Comparison of ENCODE assay signal across 21 cellular contexts in genomic region chr14:38070213-38070612, GRCh38.
"Had no signal": no experiment of that assay in that cellular context is flagged by ENCODE, and none has a peak within 500 bp of the region (broad histone marks: within the 10 kb centered on the region; RNA-seq: fewer than 3 reads in every experiment).

No MANE protein-coding gene starts in this region.

- H3K27me3 ChIP-seq: dorsolateral prefrontal cortex, foreskin keratinocyte, hepatocyte, sigmoid colon, thyroid gland had no signal

- H3K36me3 Mint-ChIP-seq: brain; naive B cell; stimulated activated naive B cell treated with anti-CD40 and anti-IgM and Interleukin-4, amounts not matched to agents 10 μg/mL and 1 μg/mL and 100 μg/mL, for 72 hours had no signal

- H2AFZ ChIP-seq: hepatocyte had no signal

- H3K4me1 Mint-ChIP-seq: naive B cell; stimulated activated naive B cell treated with anti-CD40 and anti-IgM and Interleukin-4, amounts not matched to agents 10 μg/mL and 1 μg/mL and 100 μg/mL, for 72 hours had no signal

- H3K36me3 ChIP-seq: sigmoid colon, thyroid gland had no signal

- DNase-seq: activated CD4-positive, alpha-beta T cell treated with anti-CD3 and anti-CD28 coated beads, Interleukin-2, amount 10 ng/mL, durations not matched to agents 7 days and 5 days; activated CD8-positive, alpha-beta T cell treated with anti-CD3 and anti-CD28 coated beads, Interleukin-2, amount 10 ng/mL, durations not matched to agents 7 days and 5 days; activated naive CD8-positive, alpha-beta T cell treated with anti-CD3 and anti-CD28 coated beads, Interleukin-2, amount 10 ng/mL, durations not matched to agents 7 days and 5 days; caudate nucleus; dorsolateral prefrontal cortex; foreskin keratinocyte; left cardiac atrium; mesenchymal stem cell; mucosa of descending colon; naive B cell; sigmoid colon; stimulated activated CD4-positive, alpha-beta T cell treated with anti-CD3 and anti-CD28 coated beads, Interleukin-4, amount 100 ng/mL, for 4 hours; stimulated activated naive B cell treated with anti-CD40 and anti-IgM and Interleukin-4, amounts not matched to agents 10 μg/mL and 1 μg/mL and 100 μg/mL, for 72 hours; SW 1271; thyroid gland had no signal

- H3K4me3 ChIP-seq: dorsolateral prefrontal cortex, hepatocyte, mucosa of descending colon, sigmoid colon, thyroid gland had no signal

- H3K4me3 Mint-ChIP-seq: activated CD4-positive, alpha-beta T cell treated with anti-CD3 and anti-CD28 coated beads, Interleukin-2, amount 10 ng/mL, durations not matched to agents 7 days and 5 days; activated CD8-positive, alpha-beta T cell treated with anti-CD3 and anti-CD28 coated beads, Interleukin-2, amount 10 ng/mL, durations not matched to agents 7 days and 5 days; activated naive CD8-positive, alpha-beta T cell treated with anti-CD3 and anti-CD28 coated beads, Interleukin-2, amount 10 ng/mL, durations not matched to agents 7 days and 5 days; brain; naive B cell; stimulated activated naive B cell treated with anti-CD40 and anti-IgM and Interleukin-4, amounts not matched to agents 10 μg/mL and 1 μg/mL and 100 μg/mL, for 72 hours; WTC11 had no signal

- H3K9me3 Mint-ChIP-seq: activated naive CD8-positive, alpha-beta T cell treated with anti-CD3 and anti-CD28 coated beads, Interleukin-2, amount 10 ng/mL, durations not matched to agents 7 days and 5 days had no signal

- H3K4me2 ChIP-seq: hepatocyte had no signal

- H3K27ac ChIP-seq: dorsolateral prefrontal cortex, epithelial cell of prostate, foreskin keratinocyte, hepatocyte, sigmoid colon, thyroid gland had no signal

- H3K4me1 ChIP-seq: foreskin keratinocyte, sigmoid colon, thyroid gland had no signal

- H3K27me3 Mint-ChIP-seq: activated CD4-positive, alpha-beta T cell treated with anti-CD3 and anti-CD28 coated beads, Interleukin-2, amount 10 ng/mL, durations not matched to agents 7 days and 5 days; activated naive CD8-positive, alpha-beta T cell treated with anti-CD3 and anti-CD28 coated beads, Interleukin-2, amount 10 ng/mL, durations not matched to agents 7 days and 5 days; naive B cell; stimulated activated naive B cell treated with anti-CD40 and anti-IgM and Interleukin-4, amounts not matched to agents 10 μg/mL and 1 μg/mL and 100 μg/mL, for 72 hours had no signal

- H3K79me2 ChIP-seq: hepatocyte had no signal

- ATAC-seq: activated CD8-positive, alpha-beta T cell treated with anti-CD3 and anti-CD28 coated beads, Interleukin-2, amount 10 ng/mL, durations not matched to agents 7 days and 5 days; foreskin keratinocyte; left cardiac atrium; mucosa of descending colon; stimulated activated naive B cell treated with anti-CD40 and anti-IgM and Interleukin-4, amounts not matched to agents 10 μg/mL and 1 μg/mL and 100 μg/mL, for 72 hours; WTC11 had no signal

- H3K27ac Mint-ChIP-seq: activated CD4-positive, alpha-beta T cell treated with anti-CD3 and anti-CD28 coated beads, Interleukin-2, amount 10 ng/mL, durations not matched to agents 7 days and 5 days; activated CD8-positive, alpha-beta T cell treated with anti-CD3 and anti-CD28 coated beads, Interleukin-2, amount 10 ng/mL, durations not matched to agents 7 days and 5 days; activated naive CD8-positive, alpha-beta T cell treated with anti-CD3 and anti-CD28 coated beads, Interleukin-2, amount 10 ng/mL, durations not matched to agents 7 days and 5 days; brain; naive B cell; stimulated activated naive B cell treated with anti-CD40 and anti-IgM and Interleukin-4, amounts not matched to agents 10 μg/mL and 1 μg/mL and 100 μg/mL, for 72 hours; WTC11 had no signal

- FAIRE-seq: colon, islet of Langerhans had no signal

- H3K9me3 ChIP-seq: mucosa of descending colon, sigmoid colon, thyroid gland had no signal
